In genomic region chr12:55738113-55739024, GRCh38 we compare ENCODE assay signal across 1 cellular context.
TF ChIP-seq lines count a peak whose summit lies in the region.

No MANE protein-coding gene starts in this region.

TF ChIP-seq in GM12878, 131 proteins besides CTCF, POLR2A, EP300 and RAD21 (continues in another document):
- TF ChIP-seq E4F1 (IDR thresholded peaks at IDR 0.05; ENCODE audit: borderline replicate concordance, partially characterized antibody) (peak; percentile 29), BACH1 (IDR thresholded peaks at IDR 0.05; ENCODE audit: borderline replicate concordance) (0 out of 2 replicates have a peak, but pooled peaks have one; percentile 17), ZNF687 (IDR thresholded peaks at IDR 0.05) (peak; percentile 80; the same call in 1 of the 2 replicates), SKIL (IDR thresholded peaks at IDR 0.05; ENCODE audit: low read depth, poor library complexity, severe bottlenecking) (peak; percentile 46), MEF2B (IDR thresholded peaks at IDR 0.05; ENCODE audit: partially characterized antibody, poor library complexity, severe bottlenecking) (peak; percentile 58), RUNX3 (IDR thresholded peaks at IDR 0.05; ENCODE audit: low read length) (peak; percentile 27; the same call in 1 of the 2 replicates), RAD51 (IDR thresholded peaks at IDR 0.05) (peak; percentile 66), CHD2 (IDR thresholded peaks at IDR 0.05; ENCODE audit: borderline replicate concordance, low read depth, low read length) (no peak), ZNF207 (IDR thresholded peaks at IDR 0.05; ENCODE audit: borderline replicate concordance) (peak; percentile 71; the same call in 1 of the 2 replicates), STAT3 (IDR thresholded peaks at IDR 0.05; ENCODE audit: low read depth, low read length) (no peak), HCFC1 (IDR thresholded peaks at IDR 0.05; ENCODE audit: low read length) (0 out of 2 replicates have a peak, but pooled peaks have one; percentile 26), SP1 (IDR thresholded peaks at IDR 0.05; ENCODE audit: low read depth, low read length) (peak; percentile 56), PKNOX1 (IDR thresholded peaks at IDR 0.05) (peak; percentile 96), ZZZ3 (IDR thresholded peaks at IDR 0.05; ENCODE audit: control insufficient read depth, insufficient read length, low read depth) (no peak), FOXK2 (IDR thresholded peaks at IDR 0.05) (peak; percentile 43; the same call in 1 of the 2 replicates), IRF3 (IDR thresholded peaks at IDR 0.05) (0 out of 2 replicates have a peak, but pooled peaks have one; percentile 11), REST (IDR thresholded peaks at IDR 0.05; ENCODE audit: low read depth, low read length) (no peak), ZBTB4 (CRISPR knock-in tag; IDR thresholded peaks at IDR 0.05) (no peak), ASH2L (IDR thresholded peaks at IDR 0.05; ENCODE audit: borderline replicate concordance, low read depth) (0 out of 2 replicates have a peak, but pooled peaks have one; percentile 22), SIN3A (IDR thresholded peaks at IDR 0.05; ENCODE audit: low read depth, low read length) (peak; percentile 54), PBX3 (IDR thresholded peaks at IDR 0.05; ENCODE audit: insufficient replicate concordance, low read depth, low read length) (peak; percentile 89), POU2F2 (IDR thresholded peaks at IDR 0.05; ENCODE audit: borderline replicate concordance, low read depth, low read length) (peak; percentile 54; the same call in 1 of the 3 replicates), MLLT1 (IDR thresholded peaks at IDR 0.05) (peak; percentile 89), NBN (IDR thresholded peaks at IDR 0.05) (peak; percentile 70), E2F8 (IDR thresholded peaks at IDR 0.05; ENCODE audit: low read depth, partially characterized antibody) (peak; percentile 34)
